Comparison of ENCODE assay signal across 3 cellular contexts in the genomic region with DNA sequence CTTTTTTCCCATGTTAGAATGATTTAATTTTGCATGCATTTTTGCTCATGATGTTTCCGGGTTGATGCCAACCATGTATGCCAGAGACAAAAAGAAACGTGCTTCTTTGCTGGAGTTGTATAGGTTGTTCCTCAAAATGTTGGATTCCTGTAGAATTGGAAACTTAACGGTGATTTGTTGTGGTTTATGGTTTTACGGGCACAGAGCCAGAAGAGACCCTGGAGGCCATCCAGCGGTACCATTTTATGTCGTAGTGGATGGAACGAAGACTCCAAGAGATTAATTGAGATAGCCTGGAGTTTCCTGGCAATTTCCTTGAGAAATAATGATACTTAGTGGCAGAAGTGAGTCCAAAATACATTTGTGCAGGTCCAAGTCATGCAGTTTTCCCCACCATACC.
"Had no signal": no experiment of that assay in that cellular context is flagged by ENCODE, and none has a peak within 500 bp of the region (broad histone marks: within the 10 kb centered on the region; RNA-seq: fewer than 3 reads in every experiment).

No MANE protein-coding gene starts in this region.

- DNase-seq: GDM1, GF-D8 had no signal

- H3K4me3 ChIP-seq: GM12878 had no signal
